17 cellular contexts compared by ENCODE assay signal in genomic region chr6:144378437-144378836, GRCh38.
DNase-seq lines count a peak whose midpoint lies in the region; ATAC-seq, FAIRE-seq and TF ChIP-seq lines count a peak whose summit lies in the region.
"Had no signal": no experiment of that assay in that cellular context is flagged by ENCODE, and none has a peak within 500 bp of the region (broad histone marks: within the 10 kb centered on the region; RNA-seq: fewer than 3 reads in every experiment).

No MANE protein-coding gene starts in this region.

- no peak for FAIRE-seq in HepG2 (lab: Jason Lieb, UNC)
- FAIRE-seq: A549 had no signal

- no peak overlapping the region for H3K9ac ChIP-seq in HepG2 (ENCODE audit: insufficient read depth, low read depth, low read length)

- no peak for TF ChIP-seq CTCF in MCF 10A (IDR thresholded peaks at IDR 0.05; ENCODE audit: unreplicated experiment)
- no peak for TF ChIP-seq CTCF in breast epithelium (IDR thresholded peaks at IDR 0.05)
- no peak for TF ChIP-seq CTCF in HepG2 (CRISPR knock-in tag; IDR thresholded peaks at IDR 0.05)
- TF ChIP-seq CTCF in tibial artery (IDR thresholded peaks at IDR 0.05) = no peak

- no peak for TF ChIP-seq RAD21 in HepG2 (CRISPR knock-in tag; IDR thresholded peaks at IDR 0.05)

- peaks cover 23% of the 10 kb centered on the region for H3K4me1 Mint-ChIP-seq in MCF 10A (ENCODE audit: insufficient read depth, unreplicated experiment)
- peaks cover 58% of the 10 kb centered on the region for H3K4me1 Mint-ChIP-seq in central memory CD8-positive, alpha-beta T cell

- H3K27me3 ChIP-seq in breast epithelium = no peaks in the 10 kb centered on the region
- H3K27me3 ChIP-seq in HepG2 (ENCODE audit: control insufficient read depth in 1 of 2, insufficient read depth in 2 of 2, low read length in 2 of 2) = no peaks in the 10 kb centered on the region
- H3K27me3 ChIP-seq in tibial artery = no peaks in the 10 kb centered on the region
- H3K27me3 ChIP-seq: cardiac muscle cell, esophagus muscularis mucosa had no signal

- H3K27ac ChIP-seq in breast epithelium (no peak overlapping the region), HepG2 (ENCODE audit: extremely low read length, insufficient read depth, low read length) (no peak overlapping the region), tibial artery (peak overlapping the region; percentile 49 to 53)
- H3K27ac ChIP-seq: A549, cardiac muscle cell, HL-60 had no signal

- 82% methylated on average over 4 of the region's 4 CpGs for WGBS in HepG2 (ENCODE audit: low lambda C conversion rate)

- no peaks in the 10 kb centered on the region for H3K27me3 Mint-ChIP-seq in MCF 10A (ENCODE audit: insufficient read depth, unreplicated experiment)
- H3K27me3 Mint-ChIP-seq in central memory CD8-positive, alpha-beta T cell = no peaks in the 10 kb centered on the region
- H3K27me3 Mint-ChIP-seq: activated CD4-positive, alpha-beta T cell treated with anti-CD3 and anti-CD28 coated beads for 36 hours had no signal

- no peak for TF ChIP-seq POLR2A in breast epithelium (IDR thresholded peaks at IDR 0.05)
- TF ChIP-seq POLR2A in HepG2 (IDR thresholded peaks at IDR 0.05; ENCODE audit: insufficient read depth in 1 of 2, low read depth in 2 of 2, low read length in 2 of 2) = no peak

- H3K36me3 Mint-ChIP-seq in MCF 10A (ENCODE audit: insufficient read depth, unreplicated experiment) = no peaks in the 10 kb centered on the region
- peaks cover 8% of the 10 kb centered on the region for H3K36me3 Mint-ChIP-seq in central memory CD8-positive, alpha-beta T cell (ENCODE audit: insufficient read depth)

- peaks cover 91% of the 10 kb centered on the region for H3K79me2 ChIP-seq in HepG2 (ENCODE audit: insufficient read depth, low read length)

- peaks cover 55% of the 10 kb centered on the region for H4K20me1 ChIP-seq in HepG2 (ENCODE audit: insufficient read depth, low read length)

- H3K4me3 ChIP-seq in breast epithelium (no peak overlapping the region), HepG2 (replicated peaks in 1 of 3; ENCODE audit: insufficient read depth in 1 of 3, low read depth in 2 of 3, low read length in 3 of 3) (no peak overlapping the region), tibial artery (no peak overlapping the region)
- H3K4me3 ChIP-seq: A549, cardiac muscle cell, esophagus muscularis mucosa, smooth muscle cell had no signal

- TF ChIP-seq EP300 in HepG2 (IDR thresholded peaks at IDR 0.05; ENCODE audit: low read depth in 2 of 2, low read length in 2 of 2) (no peak), HepG2 (CRISPR knock-in tag; IDR thresholded peaks at IDR 0.05; ENCODE audit: borderline replicate concordance) (no peak)

- no peak for ATAC-seq in central memory CD8-positive, alpha-beta T cell (replicated peaks; ENCODE audit: extremely low read depth, poor library complexity, severe bottlenecking)
- ATAC-seq in HepG2 (no peak), GM19324 (IDR thresholded peaks at IDR 0.05; ENCODE audit: low FRiP score, unreplicated experiment) (no peak), HG03175 (IDR thresholded peaks at IDR 0.05; ENCODE audit: unreplicated experiment) (no peak), GM21717 (IDR thresholded peaks at IDR 0.05; ENCODE audit: unreplicated experiment) (no peak)
- ATAC-seq: A549 had no signal

- no peak overlapping the region for H3K4me3 Mint-ChIP-seq in MCF 10A (ENCODE audit: unreplicated experiment)
- peak overlapping the region; percentile 6 for H3K4me3 Mint-ChIP-seq in central memory CD8-positive, alpha-beta T cell
- H3K4me3 Mint-ChIP-seq: activated CD4-positive, alpha-beta T cell treated with anti-CD3 and anti-CD28 coated beads for 36 hours; nephron progenitor cell had no signal

- intact Hi-C loops in MCF 10A (cut with micrococcal nuclease) (no loop called here), breast epithelium (cut with DNase I; ENCODE audit: low total_unique reads) (no loop called here), HepG2 (cut with micrococcal nuclease; ENCODE audit: unreplicated experiment) (no loop called here), tibial artery (cut with DNase I; ENCODE audit: low total_unique reads) (no loop called here)

- H2AFZ ChIP-seq in HepG2 (ENCODE audit: low read length) = no peak overlapping the region

- POLR2A ChIA-PET in MCF 10A (lab: Yijun Ruan, JAX) (interaction anchor here (0.5 kb wide), 1 partner anchor 1770 kb away, joined by 3 read pairs; no protein-coding TSS in a partner anchor), HepG2 (lab: Yijun Ruan, JAX) (no interaction called here)

- H3K9me3 ChIP-seq in breast epithelium (no peaks in the 10 kb centered on the region), HepG2 (ENCODE audit: low read length) (no peaks in the 10 kb centered on the region), tibial artery (no peaks in the 10 kb centered on the region)
- H3K9me3 ChIP-seq: esophagus muscularis mucosa had no signal

- CTCF ChIA-PET in MCF 10A (lab: Yijun Ruan, JAX) = interaction anchor here (0.6 kb wide), 1 partner anchor 582 kb away, joined by 3 read pairs; no protein-coding TSS in a partner anchor
- CTCF ChIA-PET in HepG2 (lab: Yijun Ruan, JAX; ENCODE audit: low intra/inter-chr PET ratio, low total read pairs) = no interaction called here

- H3K36me3 ChIP-seq in breast epithelium (no peaks in the 10 kb centered on the region), HepG2 (replicated peaks in 1 of 2; ENCODE audit: control insufficient read depth in 1 of 2, insufficient read depth in 2 of 2, low read length in 2 of 2) (peaks cover 0 to 2% of the 10 kb centered on the region in 2 experiments; a peak in 4 of 5 replicates), tibial artery (no peaks in the 10 kb centered on the region)
- H3K36me3 ChIP-seq: cardiac muscle cell, esophagus muscularis mucosa had no signal

- peaks cover 7% of the 10 kb centered on the region for H3K9me3 Mint-ChIP-seq in MCF 10A (ENCODE audit: unreplicated experiment)
- H3K9me3 Mint-ChIP-seq in central memory CD8-positive, alpha-beta T cell = no peaks in the 10 kb centered on the region

- H3K4me1 ChIP-seq in breast epithelium = peaks cover 0 to 14% of the 10 kb centered on the region in 2 donors
- H3K4me1 ChIP-seq in HepG2 (ENCODE audit: insufficient read depth, low read length) = peaks cover 45% of the 10 kb centered on the region
- H3K4me1 ChIP-seq in tibial artery = peaks cover 0 to 71% (median 29%) of the 10 kb centered on the region in 4 donors

- H3K27ac Mint-ChIP-seq in MCF 10A (ENCODE audit: low read depth, unreplicated experiment) = no peak overlapping the region
- H3K27ac Mint-ChIP-seq in central memory CD8-positive, alpha-beta T cell (ENCODE audit: low read depth) = peak overlapping the region; percentile 9
- H3K27ac Mint-ChIP-seq: activated CD4-positive, alpha-beta T cell treated with anti-CD3 and anti-CD28 coated beads for 36 hours; nephron progenitor cell had no signal

- in situ Hi-C loops in HepG2 (cut with HindIII; ENCODE audit: extremely low pct_ligation_motif_present, low pct_unique_long_range_greater_than_20kb) = no loop called here

- DNase-seq in MCF 10A (ENCODE audit: unreplicated experiment) = peak; percentile 8
- DNase-seq in breast epithelium (ENCODE audit: low spot score in 2 of 2) = no peak
- no peak for DNase-seq in central memory CD8-positive, alpha-beta T cell (ENCODE audit: low spot score in 2 of 2)
- no peak for DNase-seq in HepG2 (ENCODE audit: low spot score)
- DNase-seq in tibial artery = no peak
- DNase-seq: activated CD4-positive, alpha-beta T cell treated with anti-CD3 and anti-CD28 coated beads for 36 hours; DMS 273 treated with DMSO at 0.1 percent for 48 hours; islet precursor cell; nephron progenitor cell had no signal

- no TSS peak for BruUV-seq in MCF 10A (replicated peaks; lab: Mats Ljungman, UMichigan)
- no TSS peak for BruUV-seq in HepG2 (replicated peaks; lab: Mats Ljungman, UMichigan)

- H3K4me2 ChIP-seq in HepG2 (ENCODE audit: low read depth, low read length) = no peak overlapping the region
- H3K4me2 ChIP-seq: A549, smooth muscle cell had no signal

TF ChIP-seq in HepG2, 621 proteins besides CTCF, POLR2A, EP300 and RAD21:
- TF ChIP-seq RELA (CRISPR knock-in tag; IDR thresholded peaks at IDR 0.05) = no peak
- no peak for TF ChIP-seq MIXL1 (CRISPR knock-in tag; IDR thresholded peaks at IDR 0.05)
- TF ChIP-seq ELF3 (CRISPR knock-in tag; IDR thresholded peaks at IDR 0.05) = no peak
- peak; percentile 69 for TF ChIP-seq RBM22 (optimal IDR thresholded peaks at IDR 0.05; ENCODE audit: low read length)
TF ChIP-seq in HepG2: peak in this region for 1.

Comparison
In these comparisons a context has a peak if more than half of its experiments do, and no peak if none do; other contexts are left out.
1. H3K27ac ChIP-seq: peak in tibial artery (2 of 2); none in breast epithelium (0 of 2) and HepG2 (single experiment).